8 cellular contexts compared by ENCODE assay signal in the genomic region with DNA sequence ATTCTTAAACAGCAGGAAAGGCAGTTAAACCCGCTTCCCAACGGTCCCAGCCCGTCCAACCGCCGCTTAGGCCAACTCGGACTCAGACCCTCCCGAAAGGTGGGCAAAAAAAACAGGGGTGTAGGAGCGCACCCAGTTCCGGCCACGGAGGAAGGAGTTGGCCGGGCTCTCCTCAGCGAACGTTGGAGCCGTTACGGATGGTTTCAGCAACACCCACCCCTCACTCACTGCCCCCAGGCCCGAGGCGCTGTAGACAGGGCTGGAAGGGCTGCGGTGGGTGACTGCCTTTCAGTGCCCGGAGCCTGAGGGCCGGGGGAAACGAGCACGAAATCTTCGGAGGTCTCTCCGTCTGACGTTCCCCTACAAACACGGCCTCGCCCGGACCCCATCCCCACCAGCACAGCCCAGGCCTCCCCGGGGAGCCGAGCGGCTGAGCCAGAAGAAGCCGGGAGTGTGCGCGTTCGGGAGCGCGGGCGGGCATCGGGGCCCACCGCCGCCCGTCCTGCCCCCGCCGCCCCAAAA. TPM values are rescaled to one million over a fixed set of nuclear protein-coding genes. Genes with fewer than 3 reads are reported as not detected.
DNase-seq lines count a peak whose midpoint lies in the region; TF ChIP-seq lines count a peak whose summit lies in the region.

No MANE protein-coding gene starts in this region.

- H3K27ac ChIP-seq in BLaER1 = peak overlapping the region; percentile 98
- peak overlapping the region; percentile 57 to 93 (median 88) for H3K27ac ChIP-seq in tibial nerve

- H3K9ac ChIP-seq in BLaER1 = peak overlapping the region; percentile 98

- H3K4me3 ChIP-seq in BLaER1 = peak overlapping the region; percentile 98
- H3K4me3 ChIP-seq in tibial nerve = peak overlapping the region; percentile 80 to 98 (median 94)

- TF ChIP-seq CTCF in tibial nerve (IDR thresholded peaks at IDR 0.05) = no peak

- H3K9me3 ChIP-seq in BLaER1 = no peaks in the 10 kb centered on the region
- H3K9me3 ChIP-seq in tibial nerve = no peaks in the 10 kb centered on the region

- H4K20me1 ChIP-seq in BLaER1 = peaks cover 52% of the 10 kb centered on the region

- TF ChIP-seq POLR2A in erythroblast (IDR thresholded peaks at IDR 0.05; ENCODE audit: low read length) (no peak), tibial nerve (IDR thresholded peaks at IDR 0.05) (no peak)

- no peak for TF ChIP-seq EP300 in tibial nerve (IDR thresholded peaks at IDR 0.05)

- WGBS in tibial nerve, 2 donors = 1% methylated on average over 39 to 44 of the region's 44 CpGs

- H3K4me1 ChIP-seq in BLaER1 = peaks cover 69% of the 10 kb centered on the region
- H3K4me1 ChIP-seq in tibial nerve = peaks cover 0 to 62% (median 20%) of the 10 kb centered on the region in 4 donors

- H3K27me3 ChIP-seq in BLaER1 = no peaks in the 10 kb centered on the region
- no peaks in the 10 kb centered on the region for H3K27me3 ChIP-seq in tibial nerve

- H3K36me3 ChIP-seq in BLaER1 (peaks cover 15% of the 10 kb centered on the region; the same call in 1 of the 2 replicates), tibial nerve (no peaks in the 10 kb centered on the region)

- DNase-seq in HT-29 (ENCODE audit: low spot score) (peak; percentile 31), erythroblast (lab: John Stamatoyannopoulos, UW) (peak; percentile 59 to 66), myocyte (ENCODE audit: low read depth) (peak; percentile 20), tibial nerve (ENCODE audit: low spot score in 2 of 2) (no peak), AG08396 (ENCODE audit: low spot score) (no peak), OCI-M2 (lab: John Stamatoyannopoulos, UW; ENCODE audit: unreplicated experiment) (no peak)
- peak; percentile 15 for DNase-seq in activated CD4-positive, alpha-beta T cell treated with anti-CD3 and anti-CD28 coated beads, Interleukin-2, amount 50 U/mL, for 1 hour

- peak overlapping the region; percentile 95 for H3K4me2 ChIP-seq in BLaER1

RNA-seq across cellular contexts. Expression of a gene that starts 1.3 kb away (rescaled TPM):
- 15.1 and 23.8 TPM in 2 replicates for total RNA-seq in HT-29 (2014; rRNA removed; shearing (Covaris generic))
- total RNA-seq in myocyte (47.3 and 53.0 TPM in 2 replicates), tibial nerve (10 to 100 TPM; 39.8 to 61.5 (median 41.2) TPM)
- 36.7 TPM for polyA plus RNA-seq in myocyte (2012)

RNA-seq across cellular contexts. Expression of a gene that starts 3.8 kb away (rescaled TPM):
- not detected in 2 replicates for total RNA-seq in HT-29 (2014; rRNA removed; shearing (Covaris generic))
- total RNA-seq in myocyte (0.78 and 0.99 TPM in 2 replicates), tibial nerve (not detected)
- 22.5 TPM for polyA plus RNA-seq in myocyte (2012)

Comparison
In these comparisons a context has a peak if more than half of its experiments do, and no peak if none do; other contexts are left out.
1. DNase-seq: peak in HT-29 (single experiment), activated CD4-positive, alpha-beta T cell treated with anti-CD3 and anti-CD28 coated beads, Interleukin-2, amount 50 U/mL, for 1 hour (single experiment), erythroblast (2 of 2) and myocyte (single experiment); none in tibial nerve (0 of 2), AG08396 (single experiment) and OCI-M2 (single experiment).